1 cellular context compared by ENCODE assay signal in genomic region chr12:53011889-53012288, GRCh38.
A peak's percentile ranks its signal among the peaks of the same experiment; 100 is the strongest.
TF ChIP-seq lines count a peak whose summit lies in the region.

No MANE protein-coding gene starts in this region.

TF ChIP-seq in K562, 482 proteins besides CTCF, POLR2A, EP300 and RAD21:
- TF ChIP-seq RBFOX2 (IDR thresholded peaks at IDR 0.05; ENCODE audit: low read depth, low read length) (peak; percentile 39; the same call in 1 of the 2 replicates), FOXO4 (CRISPR knock-in tag; IDR thresholded peaks at IDR 0.05) (no peak), CBX3 (IDR thresholded peaks at IDR 0.05; ENCODE audit: borderline replicate concordance in 1 of 2, low read length in 2 of 2) (no peak)
